ENCODE assay signal across 1 cellular context in the genomic region with DNA sequence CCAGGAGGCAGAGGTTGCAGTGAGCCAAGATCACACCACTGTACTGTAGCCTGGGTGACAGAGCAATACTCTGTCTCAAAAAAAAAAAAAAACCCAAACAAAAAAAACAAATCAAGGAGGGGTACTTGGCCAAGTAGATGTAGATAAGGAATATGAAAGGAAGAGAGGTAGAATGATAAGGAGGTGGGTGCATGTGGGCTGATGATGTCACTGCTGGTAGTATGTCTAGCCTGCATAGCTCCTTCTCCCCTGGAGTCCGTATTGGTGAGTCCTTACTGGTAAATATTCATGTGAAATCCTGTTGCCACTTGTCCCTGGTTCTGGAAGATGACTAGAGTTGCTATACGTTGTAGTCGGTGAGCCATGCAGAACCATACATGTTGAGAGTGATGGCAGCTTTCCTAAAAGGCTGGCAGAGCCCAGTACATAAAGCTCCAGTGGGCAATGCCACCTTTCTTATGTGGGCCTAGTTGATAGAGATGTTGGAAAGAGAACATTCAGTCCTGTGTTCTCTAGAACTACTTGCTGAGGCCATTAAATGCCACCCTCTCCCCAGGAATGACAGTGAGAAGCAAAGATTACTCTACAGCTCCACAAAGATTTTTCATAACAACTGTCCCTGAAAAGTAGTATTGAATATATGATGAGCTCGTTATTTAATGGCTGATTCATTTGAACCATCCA.
TF ChIP-seq lines count a peak whose summit lies in the region.

No MANE protein-coding gene starts in this region.

TF ChIP-seq in HEK293, 187 proteins besides CTCF, POLR2A, EP300 and RAD21 (continued from another document):
- TF ChIP-seq PRDM10 (tag by site-specific recombination; IDR thresholded peaks at IDR 0.05) (peak; percentile 75), BCL11B (tag by site-specific recombination; IDR thresholded peaks at IDR 0.05; ENCODE audit: low read depth) (no peak)
